ENCODE assay signal across 13 cellular contexts in the genomic region with DNA sequence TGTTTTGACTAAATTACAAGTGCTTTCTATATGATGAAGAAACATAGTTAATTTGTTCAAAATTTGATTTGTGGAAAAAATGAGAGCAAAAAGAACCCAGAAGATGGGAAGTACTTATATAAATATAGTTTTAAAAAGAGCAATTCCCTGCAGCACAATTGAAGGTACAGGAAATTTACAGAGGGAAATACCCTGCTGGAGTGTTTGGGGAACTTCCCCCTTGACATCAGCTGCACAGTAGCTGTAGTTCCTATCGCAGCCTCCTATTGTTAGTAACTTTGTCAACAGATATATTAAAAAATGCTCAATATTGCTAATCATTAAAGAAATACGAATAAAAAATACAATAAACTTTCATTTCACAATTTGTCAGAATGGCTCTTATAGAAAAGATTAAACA.
A peak's percentile ranks its signal among the peaks of the same experiment; 100 is the strongest.
DNase-seq lines count a peak whose midpoint lies in the region; ATAC-seq and TF ChIP-seq lines count a peak whose summit lies in the region.
"Had no signal": no experiment of that assay in that cellular context is flagged by ENCODE, and none has a peak within 500 bp of the region (broad histone marks: within the 10 kb centered on the region; RNA-seq: fewer than 3 reads in every experiment).

No MANE protein-coding gene starts in this region.

- intact Hi-C loops in CD4-positive, alpha-beta memory T cell (cut with micrococcal nuclease), result no loop called here

- H3K27me3 ChIP-seq in foreskin keratinocyte, result no peaks in the 10 kb centered on the region
- H3K27me3 ChIP-seq in CD4-positive, alpha-beta memory T cell (ENCODE audit: insufficient read depth, low read length), result no peaks in the 10 kb centered on the region
- H3K27me3 ChIP-seq: gastrocnemius medialis, sigmoid colon had no signal

- peaks cover 0 to 5% (median 0%) of the 10 kb centered on the region in 8 donors for H3K9me3 Mint-ChIP-seq in CD4-positive, alpha-beta memory T cell

- no peaks in the 10 kb centered on the region for H3K4me1 ChIP-seq in foreskin keratinocyte
- H3K4me1 ChIP-seq in CD4-positive, alpha-beta memory T cell (ENCODE audit: insufficient read depth, low read length), result no peaks in the 10 kb centered on the region
- H3K4me1 ChIP-seq: gastrocnemius medialis, sigmoid colon had no signal

- ATAC-seq in GM21367 (IDR thresholded peaks at IDR 0.05; ENCODE audit: unreplicated experiment), result peak; percentile 74
- peak; percentile 67 for ATAC-seq in HG03439 (IDR thresholded peaks at IDR 0.05; ENCODE audit: unreplicated experiment)
- ATAC-seq in foreskin keratinocyte, result no peak
- ATAC-seq in GM19397 (IDR thresholded peaks at IDR 0.05; ENCODE audit: unreplicated experiment), result no peak
- ATAC-seq: gastrocnemius medialis had no signal

- H3K4me3 Mint-ChIP-seq in CD4-positive, alpha-beta memory T cell, result no peak overlapping the region

- H3K4me3 ChIP-seq in CD4-positive, alpha-beta memory T cell (ENCODE audit: low read length in 2 of 2), result no peak overlapping the region
- H3K4me3 ChIP-seq: gastrocnemius medialis, sigmoid colon had no signal

- H3K27me3 Mint-ChIP-seq in CD4-positive, alpha-beta memory T cell, result peaks cover 0 to 1% of the 10 kb centered on the region in 2 donors

- H3K4me1 Mint-ChIP-seq in CD4-positive, alpha-beta memory T cell, result no peaks in the 10 kb centered on the region

- no peaks in the 10 kb centered on the region for H3K36me3 Mint-ChIP-seq in CD4-positive, alpha-beta memory T cell

- POLR2A ChIA-PET in CD4-positive, alpha-beta memory T cell (lab: Charles Lee; ENCODE audit: partially characterized antibody), result no interaction called here

- TF ChIP-seq CTCF in GM10266 (IDR thresholded peaks at IDR 0.05; ENCODE audit: control insufficient read depth, insufficient read depth, low read depth, missing control alignments) (no peak), foreskin keratinocyte (conservative IDR thresholded peaks at IDR 0.05) (peak; percentile 10)

- H3K27ac Mint-ChIP-seq in CD4-positive, alpha-beta memory T cell, result no peak overlapping the region

- H3K36me3 ChIP-seq in CD4-positive, alpha-beta memory T cell (ENCODE audit: insufficient read depth, low read length), result no peaks in the 10 kb centered on the region
- H3K36me3 ChIP-seq: gastrocnemius medialis, sigmoid colon had no signal

- no peak overlapping the region for H3K27ac ChIP-seq in foreskin keratinocyte
- H3K27ac ChIP-seq in CD4-positive, alpha-beta memory T cell (ENCODE audit: low read depth, low read length), result no peak overlapping the region
- H3K27ac ChIP-seq: C4-2B, gastrocnemius medialis, sigmoid colon had no signal

- DNase-seq in GM10266 (ENCODE audit: extremely low spot score) (peak; percentile 13), foreskin keratinocyte (no peak), NCI-H2196 treated with DMSO at 0.1 percent for 48 hours (lab: John Stamatoyannopoulos, UW; ENCODE audit: unreplicated experiment) (no peak)
- no peak for DNase-seq in activated effector memory CD4-positive, alpha-beta T cell treated with Interleukin-2 at 50 U/mL for 16 hours
- DNase-seq in CD4-positive, alpha-beta memory T cell, result no peak
- DNase-seq: cerebellar nuclear complex, gastrocnemius medialis, mesenchymal stem cell, sigmoid colon had no signal

- CTCF ChIA-PET in CD4-positive, alpha-beta memory T cell (lab: Charles Lee; ENCODE audit: partially characterized antibody), result no interaction called here

- H3K9me3 ChIP-seq in CD4-positive, alpha-beta memory T cell (ENCODE audit: control insufficient read depth in 1 of 2, low read length in 2 of 2), result no peaks in the 10 kb centered on the region
- H3K9me3 ChIP-seq: gastrocnemius medialis, sigmoid colon had no signal

Comparison
In these comparisons a context has a peak if more than half of its experiments do, and no peak if none do; other contexts are left out.
1. ATAC-seq: peak in GM21367 (single experiment) and HG03439 (single experiment); none in foreskin keratinocyte (single experiment) and GM19397 (single experiment).